In the genomic region with DNA sequence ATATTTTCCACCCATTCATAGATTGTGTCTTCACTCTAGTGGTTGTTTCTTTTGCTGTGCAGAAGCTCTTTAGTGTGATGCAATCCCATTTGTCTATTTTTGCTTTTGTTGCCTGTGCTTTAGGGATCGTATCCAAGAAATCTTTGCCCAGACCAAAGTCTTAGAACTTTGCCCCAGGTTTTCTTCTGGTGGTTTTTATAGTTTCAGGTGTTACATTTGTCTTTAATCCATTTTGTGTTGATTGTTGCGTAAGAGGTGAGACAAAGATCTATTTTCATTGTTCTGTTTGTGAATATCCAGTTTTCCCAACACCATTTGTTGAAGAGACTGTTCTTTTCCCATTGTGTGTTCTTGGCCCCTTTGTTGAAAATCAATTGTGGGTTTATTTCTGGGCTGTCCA, we compare ENCODE assay signal across 19 cellular contexts. TPM values are rescaled to one million over a fixed set of nuclear protein-coding genes. Genes with fewer than 3 reads are reported as not detected.
DNase-seq lines count a peak whose midpoint lies in the region; ATAC-seq and TF ChIP-seq lines count a peak whose summit lies in the region.
"Had no signal": no experiment of that assay in that cellular context is flagged by ENCODE, and none has a peak within 500 bp of the region (broad histone marks: within the 10 kb centered on the region; RNA-seq: fewer than 3 reads in every experiment).

No MANE protein-coding gene starts in this region.

- H3K4me1 ChIP-seq in Karpas-422 (ENCODE audit: low read length): peaks cover 45% of the 10 kb centered on the region
- H3K4me1 ChIP-seq in naive thymus-derived CD4-positive, alpha-beta T cell (ENCODE audit: control insufficient read depth in 2 of 2, insufficient read depth in 2 of 2, low read length in 2 of 2): peaks cover 71 to 80% of the 10 kb centered on the region in 2 donors
- no peaks in the 10 kb centered on the region for H3K4me1 ChIP-seq in right atrium auricular region
- H3K4me1 ChIP-seq: A549, vagina had no signal

- no peak for TF ChIP-seq CTCF in right atrium auricular region (IDR thresholded peaks at IDR 0.05)
- TF ChIP-seq CTCF in GM13976 (IDR thresholded peaks at IDR 0.05; ENCODE audit: borderline replicate concordance, control extremely low read depth, extremely low read depth, insufficient read depth, missing control alignments): no peak

- peaks cover 3% of the 10 kb centered on the region; the same call in 1 of the 2 replicates for H3K79me2 ChIP-seq in Karpas-422 (ENCODE audit: low read length)

- H3K27ac ChIP-seq in Karpas-422 (ENCODE audit: low read length): peak overlapping the region; percentile 62
- H3K27ac ChIP-seq in naive thymus-derived CD4-positive, alpha-beta T cell (ENCODE audit: low read depth, low read length): peak overlapping the region; percentile 51
- H3K27ac ChIP-seq in right atrium auricular region: no peak overlapping the region
- H3K27ac ChIP-seq: A549, C4-2B, right lobe of liver, vagina had no signal

- POLR2A ChIA-PET in naive thymus-derived CD4-positive, alpha-beta T cell (lab: Charles Lee): interaction anchor here (0.6 to 14.9 kb wide), 5 partner anchors 10 to 50 kb away, joined by 3 to 255 read pairs (median 4); no protein-coding TSS in a partner anchor

- H3K9me3 ChIP-seq in Karpas-422 (ENCODE audit: low read length): no peaks in the 10 kb centered on the region
- H3K9me3 ChIP-seq in naive thymus-derived CD4-positive, alpha-beta T cell (ENCODE audit: control insufficient read depth in 2 of 3, low read length in 3 of 3): no peaks in the 10 kb centered on the region
- H3K9me3 ChIP-seq in right atrium auricular region: no peaks in the 10 kb centered on the region
- H3K9me3 ChIP-seq: A549, right lobe of liver, vagina had no signal

- DNase-seq in activated CD4-positive, alpha-beta T cell treated with anti-CD3 and anti-CD28 coated beads, Interleukin-2, amount 10 ng/mL, durations not matched to agents 24 days and 14 days: no peak
- DNase-seq in activated CD4-positive, alpha-beta T cell treated with anti-CD3 and anti-CD28 coated beads, Interleukin-2, amount 50 U/mL, for 4 hours: no peak
- DNase-seq in Karpas-422 (no peak), right atrium auricular region (ENCODE audit: low spot score) (no peak), GM13976 (ENCODE audit: low spot score) (no peak)
- no peak for DNase-seq in naive thymus-derived CD4-positive, alpha-beta T cell
- DNase-seq: EL, endodermal cell, NCI-H187, NCI-H446, nucleus accumbens, right lobe of liver had no signal

- peak overlapping the region; percentile 64 for H3K4me3 Mint-ChIP-seq in activated CD4-positive, alpha-beta T cell treated with anti-CD3 and anti-CD28 coated beads, Interleukin-2, amount 10 ng/mL, durations not matched to agents 24 days and 14 days
- H3K4me3 Mint-ChIP-seq in activated naive CD8-positive, alpha-beta T cell: peak overlapping the region; percentile 83
- peak overlapping the region; percentile 39 to 95 (median 76) for H3K4me3 Mint-ChIP-seq in naive thymus-derived CD4-positive, alpha-beta T cell
- H3K4me3 Mint-ChIP-seq: endodermal cell, mesothelial cell of epicardium had no signal

- no peaks in the 10 kb centered on the region for H4K20me1 ChIP-seq in Karpas-422 (ENCODE audit: insufficient read depth, low read depth, low read length)

- H3K9me3 Mint-ChIP-seq in activated CD4-positive, alpha-beta T cell treated with anti-CD3 and anti-CD28 coated beads, Interleukin-2, amount 10 ng/mL, durations not matched to agents 24 days and 14 days: no peaks in the 10 kb centered on the region
- H3K9me3 Mint-ChIP-seq in activated naive CD8-positive, alpha-beta T cell (ENCODE audit: low read depth): no peaks in the 10 kb centered on the region
- peaks cover 0 to 3% (median 0%) of the 10 kb centered on the region in 11 donors for H3K9me3 Mint-ChIP-seq in naive thymus-derived CD4-positive, alpha-beta T cell
- H3K9me3 Mint-ChIP-seq: endodermal cell had no signal

- H3K27me3 Mint-ChIP-seq in activated CD4-positive, alpha-beta T cell treated with anti-CD3 and anti-CD28 coated beads, Interleukin-2, amount 10 ng/mL, durations not matched to agents 24 days and 14 days: no peaks in the 10 kb centered on the region
- no peaks in the 10 kb centered on the region for H3K27me3 Mint-ChIP-seq in activated naive CD8-positive, alpha-beta T cell
- no peaks in the 10 kb centered on the region for H3K27me3 Mint-ChIP-seq in naive thymus-derived CD4-positive, alpha-beta T cell

- peaks cover 79% of the 10 kb centered on the region for H3K4me1 Mint-ChIP-seq in activated CD4-positive, alpha-beta T cell treated with anti-CD3 and anti-CD28 coated beads, Interleukin-2, amount 10 ng/mL, durations not matched to agents 24 days and 14 days
- H3K4me1 Mint-ChIP-seq in activated naive CD8-positive, alpha-beta T cell (ENCODE audit: low read depth): peaks cover 89% of the 10 kb centered on the region
- peaks cover 55 to 90% (median 74%) of the 10 kb centered on the region in 7 donors for H3K4me1 Mint-ChIP-seq in naive thymus-derived CD4-positive, alpha-beta T cell
- H3K4me1 Mint-ChIP-seq: endodermal cell, mesothelial cell of epicardium had no signal

- no peaks in the 10 kb centered on the region for H3K27me3 ChIP-seq in Karpas-422 (ENCODE audit: low read length)
- H3K27me3 ChIP-seq in naive thymus-derived CD4-positive, alpha-beta T cell (ENCODE audit: control insufficient read depth in 2 of 2, insufficient read depth in 2 of 2, low read length in 2 of 2): no peaks in the 10 kb centered on the region
- H3K27me3 ChIP-seq in right atrium auricular region: no peaks in the 10 kb centered on the region
- H3K27me3 ChIP-seq: right lobe of liver, vagina had no signal

- no peak overlapping the region for H3K9ac ChIP-seq in Karpas-422 (ENCODE audit: low read length)

- intact Hi-C loops in activated CD4-positive, alpha-beta T cell treated with anti-CD3 and anti-CD28 coated beads, Interleukin-2, amount 10 ng/mL, durations not matched to agents 24 days and 14 days (cut with micrococcal nuclease): no loop called here
- intact Hi-C loops in naive thymus-derived CD4-positive, alpha-beta T cell (cut with micrococcal nuclease): no loop called here

- ATAC-seq in naive thymus-derived CD4-positive, alpha-beta T cell: no peak
- no peak for ATAC-seq in GM18909 (IDR thresholded peaks at IDR 0.05; ENCODE audit: poor library complexity, unreplicated experiment)
- ATAC-seq: A549; activated CD4-positive, CD25-positive, alpha-beta regulatory T cell treated with anti-CD3 and anti-CD28 coated beads, Interleukin-2, amount 50 U/mL, for 24 hours had no signal

- peak overlapping the region; percentile 56 for H3K27ac Mint-ChIP-seq in activated CD4-positive, alpha-beta T cell treated with anti-CD3 and anti-CD28 coated beads, Interleukin-2, amount 10 ng/mL, durations not matched to agents 24 days and 14 days
- peak overlapping the region; percentile 87 for H3K27ac Mint-ChIP-seq in activated naive CD8-positive, alpha-beta T cell
- peak overlapping the region; percentile 42 to 92 (median 86) for H3K27ac Mint-ChIP-seq in naive thymus-derived CD4-positive, alpha-beta T cell
- H3K27ac Mint-ChIP-seq: endodermal cell, mesothelial cell of epicardium had no signal

- in situ Hi-C loops in GM13976 (cut with MboI; ENCODE audit: low sequenced_read_pairs, unreplicated experiment): no loop called here

- H3K36me3 ChIP-seq in Karpas-422 (ENCODE audit: insufficient read depth, low read length) (peaks cover 13% of the 10 kb centered on the region; the same call in 1 of the 2 replicates), right atrium auricular region (peaks cover 10% of the 10 kb centered on the region)
- peaks cover 65 to 96% (median 94%) of the 10 kb centered on the region in 3 experiments for H3K36me3 ChIP-seq in naive thymus-derived CD4-positive, alpha-beta T cell (ENCODE audit: control insufficient read depth in 2 of 3, insufficient read depth in 3 of 3, low read length in 3 of 3)
- H3K36me3 ChIP-seq: vagina had no signal

- H2AFZ ChIP-seq in Karpas-422 (ENCODE audit: low read length): no peak overlapping the region

- peak overlapping the region; percentile 40 for H3K4me2 ChIP-seq in Karpas-422 (ENCODE audit: low read depth, low read length, poor library complexity, severe bottlenecking)
- H3K4me2 ChIP-seq: A549 had no signal

- CTCF ChIA-PET in naive thymus-derived CD4-positive, alpha-beta T cell (lab: Charles Lee): interaction anchor here (3.7 kb wide), 1 partner anchor 60 kb away, joined by 15 read pairs; no protein-coding TSS in a partner anchor

- peaks cover 95% of the 10 kb centered on the region for H3K36me3 Mint-ChIP-seq in activated CD4-positive, alpha-beta T cell treated with anti-CD3 and anti-CD28 coated beads, Interleukin-2, amount 10 ng/mL, durations not matched to agents 24 days and 14 days (ENCODE audit: low read depth)
- peaks cover 31% of the 10 kb centered on the region for H3K36me3 Mint-ChIP-seq in activated naive CD8-positive, alpha-beta T cell
- peaks cover 29 to 85% (median 68%) of the 10 kb centered on the region in 5 donors for H3K36me3 Mint-ChIP-seq in naive thymus-derived CD4-positive, alpha-beta T cell
- H3K36me3 Mint-ChIP-seq: mesothelial cell of epicardium had no signal

- H3K4me3 ChIP-seq in Karpas-422 (ENCODE audit: low read length) (no peak overlapping the region), right atrium auricular region (no peak overlapping the region)
- peak overlapping the region; percentile 50 for H3K4me3 ChIP-seq in naive thymus-derived CD4-positive, alpha-beta T cell (ENCODE audit: low read length)
- H3K4me3 ChIP-seq: A549, vagina had no signal

- H3K9me2 ChIP-seq in Karpas-422 (replicated peaks; ENCODE audit: insufficient read depth, low read length): no peaks in the 10 kb centered on the region

RNA-seq across cellular contexts. Expression of a gene that starts 6.4 kb away (rescaled TPM):
- 86.6 and 89.9 TPM in 2 replicates for total RNA-seq in activated CD4-positive, alpha-beta T cell treated with anti-CD3 and anti-CD28 coated beads, Interleukin-2, amount 10 ng/mL, durations not matched to agents 24 days and 14 days
- 25.5 and 49.8 TPM in 2 replicates for total RNA-seq in Karpas-422 (2014; rRNA removed; shearing (Covaris generic); ENCODE audit: low replicate concordance)
- 100 to 1,000 TPM; 154 to 300 (median 184) TPM for total RNA-seq in naive thymus-derived CD4-positive, alpha-beta T cell
- polyA plus RNA-seq in naive thymus-derived CD4-positive, alpha-beta T cell: 100 to 1,000 TPM in 1 of 2 donors, 10 to 100 TPM in 1; 85.2 to 163 TPM
- 10 to 100 TPM in 1 of 2 donors, 1 to 10 TPM in 1; 4.6 to 11.4 TPM for total RNA-seq in right atrium auricular region

Comparison
In these comparisons a context has a peak if more than half of its experiments do, and no peak if none do; other contexts are left out.
1. H3K27ac ChIP-seq: peak in Karpas-422 (single experiment) and naive thymus-derived CD4-positive, alpha-beta T cell (single experiment); none in right atrium auricular region (0 of 2).
2. Peak in every context shown above with its lines, with median percentiles within 50 percentile points of each other: H3K27ac Mint-ChIP-seq and H3K4me3 Mint-ChIP-seq.